Comparison of ENCODE assay signal across 11 cellular contexts in genomic region chr1:198680174-198680871, GRCh38. TPM values are rescaled to one million over a fixed set of nuclear protein-coding genes. Genes with fewer than 3 reads are reported as not detected.
DNase-seq lines count a peak whose midpoint lies in the region; ATAC-seq and TF ChIP-seq lines count a peak whose summit lies in the region.
"Had no signal": no experiment of that assay in that cellular context is flagged by ENCODE, and none has a peak within 500 bp of the region (broad histone marks: within the 10 kb centered on the region; RNA-seq: fewer than 3 reads in every experiment).

No MANE protein-coding gene starts in this region.

- no peak for DNase-seq in CD4-positive, CD25-positive, alpha-beta regulatory T cell
- DNase-seq in KBM-7 (peak; percentile 62), uterus (no peak), WERI-Rb-1 (no peak), MG63 (no peak)
- DNase-seq in activated T-cell treated with anti-CD3 and anti-CD28 coated beads, Interleukin-2, amount 50 U/mL, for 4 hours = no peak
- DNase-seq: COR-L47 had no signal

- no peak for TF ChIP-seq POLR2A in uterus (IDR thresholded peaks at IDR 0.05)

- no peaks in the 10 kb centered on the region for H3K27me3 ChIP-seq in CD4-positive, CD25-positive, alpha-beta regulatory T cell (ENCODE audit: control insufficient read depth, insufficient read depth, low read length)
- H3K27me3 ChIP-seq in uterus = no peaks in the 10 kb centered on the region
- no peaks in the 10 kb centered on the region for H3K27me3 ChIP-seq in WERI-Rb-1 (ENCODE audit: insufficient read depth, low read depth, severe bottlenecking)
- H3K27me3 ChIP-seq in MG63 = no peaks in the 10 kb centered on the region
- H3K27me3 ChIP-seq: cardiac muscle cell had no signal

- peaks cover 38% of the 10 kb centered on the region for H3K36me3 Mint-ChIP-seq in CD4-positive, CD25-positive, alpha-beta regulatory T cell
- peaks cover 25% of the 10 kb centered on the region for H3K36me3 Mint-ChIP-seq in activated T-cell treated with anti-CD3 and anti-CD28 coated beads, Interleukin-2, amount 50 U/mL, for 4 hours (ENCODE audit: insufficient read depth)
- no peaks in the 10 kb centered on the region for H3K36me3 Mint-ChIP-seq in nephron (ENCODE audit: low read depth)

- H3K27me3 Mint-ChIP-seq in CD4-positive, CD25-positive, alpha-beta regulatory T cell = peaks cover 11% of the 10 kb centered on the region
- H3K27me3 Mint-ChIP-seq in activated T-cell treated with anti-CD3 and anti-CD28 coated beads, Interleukin-2, amount 50 U/mL, for 4 hours (ENCODE audit: low read depth) = no peaks in the 10 kb centered on the region
- H3K27me3 Mint-ChIP-seq in nephron (ENCODE audit: low read depth) = no peaks in the 10 kb centered on the region

- H3K9me3 Mint-ChIP-seq in CD4-positive, CD25-positive, alpha-beta regulatory T cell = no peaks in the 10 kb centered on the region
- no peaks in the 10 kb centered on the region for H3K9me3 Mint-ChIP-seq in activated T-cell treated with anti-CD3 and anti-CD28 coated beads, Interleukin-2, amount 50 U/mL, for 4 hours
- no peaks in the 10 kb centered on the region for H3K9me3 Mint-ChIP-seq in nephron

- TF ChIP-seq CTCF in nephron (IDR thresholded peaks at IDR 0.05; ENCODE audit: unreplicated experiment in 3 of 3) (no peak), uterus (IDR thresholded peaks at IDR 0.05) (no peak), WERI-Rb-1 (IDR thresholded peaks at IDR 0.05; ENCODE audit: low read depth, low read length) (no peak)

- H3K4me3 Mint-ChIP-seq in CD4-positive, CD25-positive, alpha-beta regulatory T cell = peak overlapping the region; percentile 77 to 97 (median 84)
- H3K4me3 Mint-ChIP-seq in activated T-cell treated with anti-CD3 and anti-CD28 coated beads, Interleukin-2, amount 50 U/mL, for 4 hours = peak overlapping the region; percentile 80
- H3K4me3 Mint-ChIP-seq in nephron = no peak overlapping the region

- intact Hi-C loops in uterus (cut with DNase I; ENCODE audit: low total_unique reads) = no loop called here

- H3K9me3 ChIP-seq in CD4-positive, CD25-positive, alpha-beta regulatory T cell (ENCODE audit: control insufficient read depth in 2 of 2, low read length in 2 of 2) = no peaks in the 10 kb centered on the region
- H3K9me3 ChIP-seq in uterus (no peaks in the 10 kb centered on the region), WERI-Rb-1 (ENCODE audit: severe bottlenecking) (no peaks in the 10 kb centered on the region), MG63 (no peaks in the 10 kb centered on the region; the same call in 1 of the 2 replicates)
- H3K9me3 ChIP-seq: prostate gland had no signal

- H3K4me1 ChIP-seq in CD4-positive, CD25-positive, alpha-beta regulatory T cell (ENCODE audit: control insufficient read depth, insufficient read depth, low read length, poor library complexity, severe bottlenecking) = peaks cover 97% of the 10 kb centered on the region
- H3K4me1 ChIP-seq in uterus = no peaks in the 10 kb centered on the region
- H3K4me1 ChIP-seq: prostate gland had no signal

- peak overlapping the region; percentile 97 to 99 (median 98) for H3K27ac Mint-ChIP-seq in CD4-positive, CD25-positive, alpha-beta regulatory T cell
- peak overlapping the region in 2 of 3 experiments; percentile 26 to 98 for H3K27ac Mint-ChIP-seq in nephron

- H3K27ac ChIP-seq in CD4-positive, CD25-positive, alpha-beta regulatory T cell (ENCODE audit: insufficient read depth, low read length, poor library complexity, severe bottlenecking) = peak overlapping the region; percentile 97
- no peak overlapping the region for H3K27ac ChIP-seq in uterus
- no peak overlapping the region for H3K27ac ChIP-seq in WERI-Rb-1
- H3K27ac ChIP-seq: cardiac muscle cell, prostate gland had no signal

- no peak for ATAC-seq in CD4-positive, CD25-positive, alpha-beta regulatory T cell (ENCODE audit: low read depth in 2 of 2)
- ATAC-seq in activated T-cell treated with anti-CD3 and anti-CD28 coated beads, Interleukin-2, amount 50 U/mL, for 4 hours = no peak
- ATAC-seq in GM19328 (IDR thresholded peaks at IDR 0.05; ENCODE audit: unreplicated experiment) = no peak

- in situ Hi-C loops in KBM-7 (cut with MboI; ENCODE audit: low pct_unique_long_range_greater_than_20kb, low sequenced_read_pairs) = no loop called here

- H3K36me3 ChIP-seq in CD4-positive, CD25-positive, alpha-beta regulatory T cell (ENCODE audit: control insufficient read depth, insufficient read depth, low read length) = peaks cover 13% of the 10 kb centered on the region
- H3K36me3 ChIP-seq in uterus (no peaks in the 10 kb centered on the region), WERI-Rb-1 (no peaks in the 10 kb centered on the region), MG63 (0 out of 2 replicates have a peak, but pooled peaks cover 2% of the 10 kb centered on the region)
- H3K36me3 ChIP-seq: cardiac muscle cell, prostate gland had no signal

- peak overlapping the region; percentile 90 for H3K4me3 ChIP-seq in CD4-positive, CD25-positive, alpha-beta regulatory T cell (ENCODE audit: low read depth, low read length)
- H3K4me3 ChIP-seq in uterus (no peak overlapping the region), WERI-Rb-1 (ENCODE audit: low read depth, low read length) (no peak overlapping the region), MG63 (no peak overlapping the region)
- H3K4me3 ChIP-seq: cardiac muscle cell, prostate gland had no signal

- peaks cover 59 to 90% (median 74%) of the 10 kb centered on the region in 4 donors for H3K4me1 Mint-ChIP-seq in CD4-positive, CD25-positive, alpha-beta regulatory T cell
- H3K4me1 Mint-ChIP-seq in activated T-cell treated with anti-CD3 and anti-CD28 coated beads, Interleukin-2, amount 50 U/mL, for 4 hours (ENCODE audit: low read depth) = peaks cover 83% of the 10 kb centered on the region
- H3K4me1 Mint-ChIP-seq in nephron = peaks cover 20% of the 10 kb centered on the region

RNA-seq across cellular contexts. Expression of gene PTPRC, which starts 41.5 kb away (rescaled TPM):
- 946 TPM for total RNA-seq in CD4-positive, CD25-positive, alpha-beta regulatory T cell
- 1,000 to 10,000 TPM; 1,055 to 1,099 (median 1,073) TPM for polyA plus RNA-seq in CD4-positive, CD25-positive, alpha-beta regulatory T cell
- 100 to 1,000 TPM; 181 to 243 (median 224) TPM for total RNA-seq in activated T-cell treated with anti-CD3 and anti-CD28 coated beads, Interleukin-2, amount 50 U/mL, for 4 hours
- 10 to 100 TPM; 12.7 to 28.7 (median 16.3) TPM for total RNA-seq in uterus
- total RNA-seq in MG63 (2014; rRNA removed; shearing (Covaris generic); ENCODE audit: low replicate concordance) = 7.0 and 12.1 TPM in 2 replicates
- total RNA-seq: cardiac muscle cell had no signal
- polyA plus RNA-seq: cardiac muscle cell had no signal

Comparison
In these comparisons a context has a peak if more than half of its experiments do, and no peak if none do; other contexts are left out.
1. H3K4me3 Mint-ChIP-seq: peak in CD4-positive, CD25-positive, alpha-beta regulatory T cell (4 of 4) and activated T-cell treated with anti-CD3 and anti-CD28 coated beads, Interleukin-2, amount 50 U/mL, for 4 hours (single experiment); none in nephron (0 of 3).
2. RNA of gene PTPRC, which starts 41.5 kb away (total RNA-seq): 946 TPM in CD4-positive, CD25-positive, alpha-beta regulatory T cell (single experiment) and 181 to 243 TPM in activated T-cell treated with anti-CD3 and anti-CD28 coated beads, Interleukin-2, amount 50 U/mL, for 4 hours; 12.7 to 28.7 TPM in uterus and 7.0 to 12.1 TPM in MG63; every median in the first group is over 4 times any median in the second.